Comparison of ENCODE assay signal across 29 cellular contexts in the genomic region with DNA sequence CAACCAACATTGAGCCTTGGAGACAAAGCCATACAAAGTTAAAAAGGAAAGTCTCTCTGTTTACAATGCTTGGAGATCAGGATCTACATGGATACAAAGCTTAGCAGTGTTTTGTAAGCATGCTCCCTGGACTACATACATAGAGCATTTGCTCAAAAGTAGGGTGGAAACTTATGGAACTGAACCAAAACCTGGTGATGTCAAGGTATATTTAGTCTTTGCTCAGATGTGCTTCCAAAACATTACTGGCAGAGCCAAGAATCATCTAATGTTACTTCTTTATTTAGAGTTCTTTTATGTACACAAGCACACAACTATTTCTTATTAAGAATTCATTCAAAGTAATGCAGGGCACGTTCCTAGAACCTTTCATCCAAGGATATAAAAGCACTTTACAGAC.
"Had no signal": no experiment of that assay in that cellular context is flagged by ENCODE, and none has a peak within 500 bp of the region (broad histone marks: within the 10 kb centered on the region; RNA-seq: fewer than 3 reads in every experiment).

No MANE protein-coding gene starts in this region.

- DNase-seq: activated CD4-positive, alpha-beta memory T cell treated with anti-CD3 and anti-CD28 coated beads for 36 hours; activated CD4-positive, alpha-beta T cell treated with anti-CD3 and anti-CD28 coated beads for 36 hours; activated CD4-positive, alpha-beta T cell treated with anti-CD3 and anti-CD28 coated beads, Interleukin-2, amount 10 ng/mL, durations not matched to agents 24 days and 14 days; activated CD4-positive, CD25-positive, alpha-beta regulatory T cell; activated CD4-positive, CD25-positive, alpha-beta regulatory T cell treated with anti-CD3 and anti-CD28 coated beads, Interleukin-2, amount 50 U/mL, for 72 hours; activated CD8-positive, alpha-beta memory T cell treated with anti-CD3 and anti-CD28 coated beads, Interleukin-2, amount 10 ng/mL, durations not matched to agents 7 days and 5 days; activated CD8-positive, alpha-beta memory T cell treated with anti-CD3 and anti-CD28 coated beads, Interleukin-2, amount 50 U/mL, for 4 hours; activated CD8-positive, alpha-beta T cell treated with anti-CD3 and anti-CD28 coated beads, Interleukin-2, amount 10 ng/mL, durations not matched to agents 7 days and 5 days; activated effector memory CD4-positive, alpha-beta T cell treated with anti-CD3 and anti-CD28 coated beads, Interleukin-2, amount 50 U/mL, for 16 hours; activated naive CD4-positive, alpha-beta T cell treated with anti-CD3 and anti-CD28 coated beads for 36 hours; activated naive CD8-positive, alpha-beta T cell treated with anti-CD3 and anti-CD28 coated beads for 36 hours; activated naive CD8-positive, alpha-beta T cell treated with anti-CD3 and anti-CD28 coated beads, Interleukin-2, amount 50 U/mL, for 24 hours; activated T-cell treated with anti-CD3 and anti-CD28 coated beads, Interleukin-2, amount 50 U/mL, for 1 hour; activated T-cell treated with anti-CD3 and anti-CD28 coated beads, Interleukin-2, amount 50 U/mL, for 48 hours; adrenal gland; amygdala; aorta; body of pancreas; caudate nucleus; cortex of kidney; dermis blood vessel endothelial cell; effector CD8-positive, alpha-beta T cell; esophagus squamous epithelium; foreskin melanocyte; head of caudate nucleus; T-helper 1 cell; T-helper 17 cell; T1000 had no signal

- H3K4me1 ChIP-seq: adrenal gland, body of pancreas, esophagus squamous epithelium had no signal

- H3K36me3 ChIP-seq: adrenal gland, esophagus squamous epithelium had no signal

- H3K27me3 ChIP-seq: adrenal gland, body of pancreas, esophagus squamous epithelium had no signal

- ATAC-seq: activated CD4-positive, alpha-beta T cell treated with anti-CD3 and anti-CD28 coated beads for 36 hours; activated CD8-positive, alpha-beta memory T cell treated with anti-CD3 and anti-CD28 coated beads, Interleukin-2, amount 10 ng/mL, durations not matched to agents 7 days and 5 days; activated CD8-positive, alpha-beta T cell treated with anti-CD3 and anti-CD28 coated beads, Interleukin-2, amount 10 ng/mL, durations not matched to agents 7 days and 5 days; activated naive CD8-positive, alpha-beta T cell treated with anti-CD3 and anti-CD28 coated beads, Interleukin-2, amount 50 U/mL, for 24 hours; body of pancreas; T-helper 17 cell had no signal

- H3K27ac ChIP-seq: adrenal gland, body of pancreas, epithelial cell of prostate, esophagus squamous epithelium had no signal

- H3K9me3 ChIP-seq: adrenal gland, body of pancreas, esophagus squamous epithelium had no signal

- H3K4me3 ChIP-seq: adrenal gland, body of pancreas, esophagus squamous epithelium had no signal
